ENCODE assay signal across 1 cellular context in genomic region chr3:128360705-128361271, GRCh38.
TF ChIP-seq lines count a peak whose summit lies in the region.

No MANE protein-coding gene starts in this region.

TF ChIP-seq in SK-N-SH, 30 proteins besides CTCF, POLR2A, EP300 and RAD21 (continued from another document):
- TF ChIP-seq USF1 (IDR thresholded peaks at IDR 0.05; ENCODE audit: borderline replicate concordance, low read depth) (no peak), JUND (IDR thresholded peaks at IDR 0.05) (no peak), FOSL2 (IDR thresholded peaks at IDR 0.05; ENCODE audit: borderline replicate concordance, low read depth) (no peak), ZBTB33 (IDR thresholded peaks at IDR 0.05; ENCODE audit: borderline replicate concordance, low read depth) (no peak), RCOR1 (IDR thresholded peaks at IDR 0.05; ENCODE audit: low read length) (no peak)
- TF ChIP-seq, protein P1, sequence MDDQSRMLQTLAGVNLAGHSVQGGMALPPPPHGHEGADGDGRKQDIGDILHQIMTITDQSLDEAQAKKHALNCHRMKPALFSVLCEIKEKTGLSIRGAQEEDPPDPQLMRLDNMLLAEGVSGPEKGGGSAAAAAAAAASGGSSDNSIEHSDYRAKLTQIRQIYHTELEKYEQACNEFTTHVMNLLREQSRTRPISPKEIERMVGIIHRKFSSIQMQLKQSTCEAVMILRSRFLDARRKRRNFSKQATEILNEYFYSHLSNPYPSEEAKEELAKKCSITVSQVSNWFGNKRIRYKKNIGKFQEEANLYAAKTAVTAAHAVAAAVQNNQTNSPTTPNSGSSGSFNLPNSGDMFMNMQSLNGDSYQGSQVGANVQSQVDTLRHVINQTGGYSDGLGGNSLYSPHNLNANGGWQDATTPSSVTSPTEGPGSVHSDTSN (IDR thresholded peaks at IDR 0.05): no peak
